ENCODE assay signal across 13 cellular contexts in genomic region chr20:14986026-14986655, GRCh38.
A peak's percentile ranks its signal among the peaks of the same experiment; 100 is the strongest.
DNase-seq lines count a peak whose midpoint lies in the region; ATAC-seq, FAIRE-seq and TF ChIP-seq lines count a peak whose summit lies in the region.
"Had no signal": no experiment of that assay in that cellular context is flagged by ENCODE, and none has a peak within 500 bp of the region (broad histone marks: within the 10 kb centered on the region; RNA-seq: fewer than 3 reads in every experiment).

No MANE protein-coding gene starts in this region.

- H3K36me3 Mint-ChIP-seq in astrocyte (ENCODE audit: low read depth, unreplicated experiment), result peaks cover 6% of the 10 kb centered on the region

- TF ChIP-seq CTCF in astrocyte (IDR thresholded peaks at IDR 0.05; ENCODE audit: insufficient read depth, low read depth, low read length), result no peak
- TF ChIP-seq CTCF in transverse colon (IDR thresholded peaks at IDR 0.05), result no peak

- no peak overlapping the region for H3K4me2 ChIP-seq in astrocyte (ENCODE audit: low read length)

- H3K27me3 Mint-ChIP-seq in astrocyte (ENCODE audit: low read depth, unreplicated experiment), result no peaks in the 10 kb centered on the region
- H3K27me3 Mint-ChIP-seq: central memory CD8-positive, alpha-beta T cell had no signal

- H3K36me3 ChIP-seq in astrocyte (ENCODE audit: insufficient read depth, low read length) (no peaks in the 10 kb centered on the region), transverse colon (no peaks in the 10 kb centered on the region)

- no peaks in the 10 kb centered on the region for H3K4me1 ChIP-seq in astrocyte (ENCODE audit: insufficient read depth, low read length)
- peaks cover 0 to 19% (median 12%) of the 10 kb centered on the region in 4 donors for H3K4me1 ChIP-seq in transverse colon
- H3K4me1 ChIP-seq: foreskin keratinocyte had no signal

- intact Hi-C loops in transverse colon (cut with DNase I; ENCODE audit: low total_unique reads), result no loop called here

- no peaks in the 10 kb centered on the region for H4K20me1 ChIP-seq in astrocyte (ENCODE audit: insufficient read depth, low read length)

- H3K9ac ChIP-seq in astrocyte (ENCODE audit: low read length), result no peak overlapping the region

- H3K79me2 ChIP-seq in astrocyte (ENCODE audit: insufficient read depth, low read length), result no peaks in the 10 kb centered on the region

- DNase-seq in NCI-H748 (lab: John Stamatoyannopoulos, UW; ENCODE audit: unreplicated experiment), result peak; percentile 31
- no peak for DNase-seq in NCI-H748 treated with DMSO at 0.1 percent for 48 hours (lab: John Stamatoyannopoulos, UW)
- peak; percentile 59 for DNase-seq in astrocyte (ENCODE audit: low read depth)
- DNase-seq in kidney tubule cell (ENCODE audit: low spot score), result peak; percentile 97
- peak; percentile 88 for DNase-seq in transverse colon
- no peak for DNase-seq in effector CD8-positive, alpha-beta T cell (lab: John Stamatoyannopoulos, UW)
- DNase-seq: activated CD4-positive, CD25-positive, alpha-beta regulatory T cell treated with anti-CD3 and anti-CD28 coated beads, Interleukin-2, amount 50 U/mL, for 72 hours; foreskin keratinocyte; SIG-M5 had no signal

- no peak for TF ChIP-seq EP300 in transverse colon (IDR thresholded peaks at IDR 0.05; ENCODE audit: low read depth)

- H3K27ac Mint-ChIP-seq in astrocyte (ENCODE audit: unreplicated experiment), result peak overlapping the region; percentile 20
- H3K27ac Mint-ChIP-seq: activated T-helper 1 cell treated with anti-CD3 and anti-CD28 coated beads, Interleukin-12 subunit alpha, Interleukin-12 subunit beta, Interleukin-2, Interleukin-4 antibody, amounts not matched to agents 30 ng/mL and 10 ng/mL and 1 ng/mL, durations not matched to agents 14 hours and 24 hours and 36 hours had no signal

- no peak for TF ChIP-seq POLR2A in transverse colon (IDR thresholded peaks at IDR 0.05)

- ATAC-seq in GM21529 (IDR thresholded peaks at IDR 0.05; ENCODE audit: unreplicated experiment), result no peak
- ATAC-seq in GM19463 (IDR thresholded peaks at IDR 0.05; ENCODE audit: unreplicated experiment), result no peak
- ATAC-seq: foreskin keratinocyte had no signal

- in situ Hi-C loops in transverse colon (cut with MboI; ENCODE audit: low pct_ligation_motif_present in 1 of 4, low pct_unique_long_range_greater_than_20kb in 1 of 4, low sequenced_read_pairs in 3 of 4), result no loop called here

- peaks cover 3% of the 10 kb centered on the region for H3K4me1 Mint-ChIP-seq in astrocyte (ENCODE audit: low read depth, unreplicated experiment)
- H3K4me1 Mint-ChIP-seq: central memory CD8-positive, alpha-beta T cell had no signal

- H3K27me3 ChIP-seq in astrocyte (ENCODE audit: insufficient read depth, low read length) (no peaks in the 10 kb centered on the region), transverse colon (no peaks in the 10 kb centered on the region)
- H3K27me3 ChIP-seq: foreskin keratinocyte had no signal

- WGBS in transverse colon (ENCODE audit: low coverage in 1 of 2), 2 donors, result 28 to 35% methylated on average over 2 to 4 of the region's 4 CpGs

- H3K27ac ChIP-seq in astrocyte (ENCODE audit: low read depth, low read length), result no peak overlapping the region
- H3K27ac ChIP-seq in transverse colon, result peak overlapping the region; percentile 39 to 74 (median 68)
- H3K27ac ChIP-seq: foreskin keratinocyte had no signal

- FAIRE-seq in astrocyte (lab: Jason Lieb, UNC), result no peak

- H3K9me3 Mint-ChIP-seq in astrocyte (ENCODE audit: unreplicated experiment), result peaks cover 21% of the 10 kb centered on the region

- H3K4me3 ChIP-seq in astrocyte (ENCODE audit: insufficient read depth, low read depth, low read length) (no peak overlapping the region), transverse colon (no peak overlapping the region)

- H2AFZ ChIP-seq in astrocyte (ENCODE audit: low read depth, low read length), result no peak overlapping the region

- H3K4me3 Mint-ChIP-seq in astrocyte (ENCODE audit: unreplicated experiment), result no peak overlapping the region
- H3K4me3 Mint-ChIP-seq: activated T-helper 1 cell treated with anti-CD3 and anti-CD28 coated beads, Interleukin-12 subunit alpha, Interleukin-12 subunit beta, Interleukin-2, Interleukin-4 antibody, amounts not matched to agents 30 ng/mL and 10 ng/mL and 1 ng/mL, durations not matched to agents 14 hours and 24 hours and 36 hours; central memory CD8-positive, alpha-beta T cell had no signal

- H3K9me3 ChIP-seq in astrocyte (ENCODE audit: insufficient read depth, low read depth, low read length) (peaks cover 3% of the 10 kb centered on the region), transverse colon (peaks cover 0 to 8% of the 10 kb centered on the region in 2 donors)

Comparison
In these comparisons a context has a peak if more than half of its experiments do, and no peak if none do; other contexts are left out.
1. DNase-seq: peak in NCI-H748 (single experiment), astrocyte (single experiment), kidney tubule cell (single experiment) and transverse colon (single experiment); none in NCI-H748 treated with DMSO at 0.1 percent for 48 hours (single experiment) and effector CD8-positive, alpha-beta T cell (single experiment).